Comparison of ENCODE assay signal across 20 cellular contexts in genomic region chr10:119468542-119469324, GRCh38.
"Had no signal": no experiment of that assay in that cellular context is flagged by ENCODE, and none has a peak within 500 bp of the region (broad histone marks: within the 10 kb centered on the region; RNA-seq: fewer than 3 reads in every experiment).

No MANE protein-coding gene starts in this region.

- H3K4me3 ChIP-seq: left ventricle myocardium inferior, lower lobe of right lung, neural progenitor cell, psoas muscle, right lobe of liver, tibial artery, upper lobe of left lung, uterus had no signal

- H3K4me1 ChIP-seq: foreskin keratinocyte, left ventricle myocardium inferior, lower lobe of right lung, neural progenitor cell, parathyroid adenoma, psoas muscle, right lobe of liver, upper lobe of left lung, uterus had no signal

- DNase-seq: foreskin keratinocyte; kidney; left cardiac atrium; left ventricle myocardium inferior; lower lobe of right lung; midbrain; occipital lobe; psoas muscle; retina; right lobe of liver; stimulated activated CD4-positive, alpha-beta T cell treated with anti-CD3 and anti-CD28 coated beads, Interleukin-15, amount 100 ng/mL, for 24 hours; stimulated activated CD4-positive, alpha-beta T cell treated with anti-CD3 and anti-CD28 coated beads, Interleukin-1b, Interleukin-23, amount 100 ng/mL, for 48 hours; stimulated activated CD4-positive, alpha-beta T cell treated with anti-CD3 and anti-CD28 coated beads, Interleukin-4, amount 100 ng/mL, for 24 hours; tibial artery; upper lobe of left lung; uterus had no signal

- H2AFZ ChIP-seq: neural progenitor cell, parathyroid adenoma had no signal

- H3K4me2 ChIP-seq: neural progenitor cell had no signal

- FAIRE-seq: kidney had no signal

- H3K9me3 ChIP-seq: left ventricle myocardium inferior, lower lobe of right lung, psoas muscle, right lobe of liver, tibial artery, upper lobe of left lung, uterus had no signal

- H3K27ac ChIP-seq: foreskin keratinocyte, left ventricle myocardium inferior, lower lobe of right lung, neural progenitor cell, parathyroid adenoma, psoas muscle, right lobe of liver, upper lobe of left lung, uterus had no signal

- H3K9ac ChIP-seq: neural progenitor cell, parathyroid adenoma had no signal

- H3K36me3 ChIP-seq: left ventricle myocardium inferior, lower lobe of right lung, neural progenitor cell, right lobe of liver, tibial artery, upper lobe of left lung, uterus had no signal

- H3K79me2 ChIP-seq: parathyroid adenoma had no signal

- ATAC-seq: foreskin keratinocyte; left cardiac atrium; lower lobe of right lung; natural killer cell treated with Interleukin-12 subunit alpha and Interleukin-12 subunit beta and Interleukin-15 and Interleukin-18, amount 100 ng/mL, for 72 hours; psoas muscle; stimulated activated memory B cell treated with anti-CD40 and anti-IgM and Interleukin-4, amounts not matched to agents 10 μg/mL and 1 μg/mL and 100 μg/mL, for 72 hours had no signal

- H3K27me3 ChIP-seq: right lobe of liver, upper lobe of left lung, uterus had no signal
